9 cellular contexts compared by ENCODE assay signal in genomic region chr6:133040025-133040838, GRCh38.
DNase-seq lines count a peak whose midpoint lies in the region; ATAC-seq and TF ChIP-seq lines count a peak whose summit lies in the region.
"Had no signal": no experiment of that assay in that cellular context is flagged by ENCODE, and none has a peak within 500 bp of the region (broad histone marks: within the 10 kb centered on the region; RNA-seq: fewer than 3 reads in every experiment).

No MANE protein-coding gene starts in this region.

- TF ChIP-seq CTCF in epithelial cell of proximal tubule (conservative IDR thresholded peaks at IDR 0.05; ENCODE audit: low read depth, low read length) (peak; percentile 73), retinal pigment epithelial cell (conservative IDR thresholded peaks at IDR 0.05; ENCODE audit: low read depth, low read length) (peak; percentile 81)

- ATAC-seq in HG03565 (IDR thresholded peaks at IDR 0.05; ENCODE audit: unreplicated experiment), result no peak
- no peak for ATAC-seq in GM19397 (IDR thresholded peaks at IDR 0.05; ENCODE audit: unreplicated experiment)
- no peak for ATAC-seq in GM19467 (IDR thresholded peaks at IDR 0.05; ENCODE audit: unreplicated experiment)

- peak; percentile 37 for DNase-seq in NCI-H2171 treated with DMSO at 0.1 percent for 48 hours (lab: John Stamatoyannopoulos, UW)
- no peak for DNase-seq in NCI-H2171 (lab: John Stamatoyannopoulos, UW)
- DNase-seq in NCI-H146 treated with DMSO at 0.1 percent for 48 hours (lab: John Stamatoyannopoulos, UW; ENCODE audit: unreplicated experiment), result peak; percentile 53
- no peak for DNase-seq in epithelial cell of proximal tubule (ENCODE audit: low read depth)
- no peak for DNase-seq in retinal pigment epithelial cell (ENCODE audit: low read depth)
- DNase-seq: NCI-H1694 treated with DMSO at 0.1 percent for 48 hours had no signal

- H3K4me3 ChIP-seq in epithelial cell of proximal tubule (ENCODE audit: low read depth, low read length) (no peak overlapping the region), retinal pigment epithelial cell (ENCODE audit: low read length) (no peak overlapping the region)

Comparison
In these comparisons a context has a peak if more than half of its experiments do, and no peak if none do; other contexts are left out.
1. DNase-seq: peak in NCI-H2171 treated with DMSO at 0.1 percent for 48 hours (single experiment) and NCI-H146 treated with DMSO at 0.1 percent for 48 hours (single experiment); none in NCI-H2171 (single experiment), epithelial cell of proximal tubule (single experiment) and retinal pigment epithelial cell (single experiment).